In the genomic region with DNA sequence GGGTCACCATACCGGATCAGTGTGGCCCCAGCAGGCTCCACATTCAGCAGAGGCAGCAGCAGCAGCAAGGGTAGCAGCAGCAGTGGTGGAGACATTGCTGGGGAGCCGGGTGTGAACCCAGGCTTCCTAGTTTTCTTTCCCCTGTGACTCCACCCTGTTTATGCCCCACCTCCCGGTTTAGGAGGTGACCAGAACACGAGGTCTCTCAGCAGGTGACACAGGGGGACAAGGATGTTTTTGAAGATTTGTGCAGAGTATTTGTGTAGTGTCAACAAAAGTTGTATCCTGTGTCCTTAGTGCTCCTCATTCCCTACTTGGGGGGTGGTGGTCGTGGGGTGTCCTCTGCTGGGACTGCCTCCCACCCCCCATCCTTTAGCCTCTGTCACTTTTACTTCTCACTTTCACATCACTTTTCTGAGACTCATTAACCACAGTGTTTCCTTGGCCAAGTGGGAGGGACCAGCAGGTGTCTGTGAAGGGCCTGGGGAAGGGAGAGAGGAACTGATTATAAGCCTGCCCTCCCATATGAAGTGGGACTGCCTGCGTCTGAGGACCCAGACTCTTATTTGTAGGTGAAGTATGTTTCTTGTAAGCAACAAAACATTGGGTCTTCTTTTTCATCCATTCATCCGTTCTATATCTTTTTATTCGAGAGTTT, we compare ENCODE assay signal across 1 cellular context.
TF ChIP-seq lines count a peak whose summit lies in the region.

No MANE protein-coding gene starts in this region.

TF ChIP-seq in K562, 482 proteins besides CTCF, POLR2A, EP300 and RAD21:
- TF ChIP-seq, protein P1, sequence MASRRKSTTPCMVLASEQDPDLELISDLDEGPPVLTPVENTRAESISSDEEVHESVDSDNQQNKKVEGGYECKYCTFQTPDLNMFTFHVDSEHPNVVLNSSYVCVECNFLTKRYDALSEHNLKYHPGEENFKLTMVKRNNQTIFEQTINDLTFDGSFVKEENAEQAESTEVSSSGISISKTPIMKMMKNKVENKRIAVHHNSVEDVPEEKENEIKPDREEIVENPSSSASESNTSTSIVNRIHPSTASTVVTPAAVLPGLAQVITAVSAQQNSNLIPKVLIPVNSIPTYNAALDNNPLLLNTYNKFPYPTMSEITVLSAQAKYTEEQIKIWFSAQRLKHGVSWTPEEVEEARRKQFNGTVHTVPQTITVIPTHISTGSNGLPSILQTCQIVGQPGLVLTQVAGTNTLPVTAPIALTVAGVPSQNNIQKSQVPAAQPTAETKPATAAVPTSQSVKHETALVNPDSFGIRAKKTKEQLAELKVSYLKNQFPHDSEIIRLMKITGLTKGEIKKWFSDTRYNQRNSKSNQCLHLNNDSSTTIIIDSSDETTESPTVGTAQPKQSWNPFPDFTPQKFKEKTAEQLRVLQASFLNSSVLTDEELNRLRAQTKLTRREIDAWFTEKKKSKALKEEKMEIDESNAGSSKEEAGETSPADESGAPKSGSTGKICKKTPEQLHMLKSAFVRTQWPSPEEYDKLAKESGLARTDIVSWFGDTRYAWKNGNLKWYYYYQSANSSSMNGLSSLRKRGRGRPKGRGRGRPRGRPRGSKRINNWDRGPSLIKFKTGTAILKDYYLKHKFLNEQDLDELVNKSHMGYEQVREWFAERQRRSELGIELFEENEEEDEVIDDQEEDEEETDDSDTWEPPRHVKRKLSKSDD (conservative IDR thresholded peaks at IDR 0.05; ENCODE audit: low read length) = no peak
- TF ChIP-seq, protein P2, sequence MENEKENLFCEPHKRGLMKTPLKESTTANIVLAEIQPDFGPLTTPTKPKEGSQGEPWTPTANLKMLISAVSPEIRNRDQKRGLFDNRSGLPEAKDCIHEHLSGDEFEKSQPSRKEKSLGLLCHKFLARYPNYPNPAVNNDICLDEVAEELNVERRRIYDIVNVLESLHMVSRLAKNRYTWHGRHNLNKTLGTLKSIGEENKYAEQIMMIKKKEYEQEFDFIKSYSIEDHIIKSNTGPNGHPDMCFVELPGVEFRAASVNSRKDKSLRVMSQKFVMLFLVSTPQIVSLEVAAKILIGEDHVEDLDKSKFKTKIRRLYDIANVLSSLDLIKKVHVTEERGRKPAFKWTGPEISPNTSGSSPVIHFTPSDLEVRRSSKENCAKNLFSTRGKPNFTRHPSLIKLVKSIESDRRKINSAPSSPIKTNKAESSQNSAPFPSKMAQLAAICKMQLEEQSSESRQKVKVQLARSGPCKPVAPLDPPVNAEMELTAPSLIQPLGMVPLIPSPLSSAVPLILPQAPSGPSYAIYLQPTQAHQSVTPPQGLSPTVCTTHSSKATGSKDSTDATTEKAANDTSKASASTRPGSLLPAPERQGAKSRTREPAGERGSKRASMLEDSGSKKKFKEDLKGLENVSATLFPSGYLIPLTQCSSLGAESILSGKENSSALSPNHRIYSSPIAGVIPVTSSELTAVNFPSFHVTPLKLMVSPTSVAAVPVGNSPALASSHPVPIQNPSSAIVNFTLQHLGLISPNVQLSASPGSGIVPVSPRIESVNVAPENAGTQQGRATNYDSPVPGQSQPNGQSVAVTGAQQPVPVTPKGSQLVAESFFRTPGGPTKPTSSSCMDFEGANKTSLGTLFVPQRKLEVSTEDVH (IDR thresholded peaks at IDR 0.05; ENCODE audit: low read depth, partially characterized antibody) = no peak
- no peak for TF ChIP-seq ZNF699 (CRISPR knock-in tag; IDR thresholded peaks at IDR 0.05; ENCODE audit: insufficient replicate concordance)
- TF ChIP-seq ZNF311 (CRISPR knock-in tag; IDR thresholded peaks at IDR 0.05) = no peak
- TF ChIP-seq, protein P3, sequence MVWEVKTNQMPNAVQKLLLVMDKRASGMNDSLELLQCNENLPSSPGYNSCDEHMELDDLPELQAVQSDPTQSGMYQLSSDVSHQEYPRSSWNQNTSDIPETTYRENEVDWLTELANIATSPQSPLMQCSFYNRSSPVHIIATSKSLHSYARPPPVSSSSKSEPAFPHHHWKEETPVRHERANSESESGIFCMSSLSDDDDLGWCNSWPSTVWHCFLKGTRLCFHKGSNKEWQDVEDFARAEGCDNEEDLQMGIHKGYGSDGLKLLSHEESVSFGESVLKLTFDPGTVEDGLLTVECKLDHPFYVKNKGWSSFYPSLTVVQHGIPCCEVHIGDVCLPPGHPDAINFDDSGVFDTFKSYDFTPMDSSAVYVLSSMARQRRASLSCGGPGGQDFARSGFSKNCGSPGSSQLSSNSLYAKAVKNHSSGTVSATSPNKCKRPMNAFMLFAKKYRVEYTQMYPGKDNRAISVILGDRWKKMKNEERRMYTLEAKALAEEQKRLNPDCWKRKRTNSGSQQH (CRISPR knock-in tag; IDR thresholded peaks at IDR 0.05) = no peak
- TF ChIP-seq L3MBTL2 (IDR thresholded peaks at IDR 0.05) = peak; percentile 50; the same call in 1 of the 2 replicates
- TF ChIP-seq, protein P4, sequence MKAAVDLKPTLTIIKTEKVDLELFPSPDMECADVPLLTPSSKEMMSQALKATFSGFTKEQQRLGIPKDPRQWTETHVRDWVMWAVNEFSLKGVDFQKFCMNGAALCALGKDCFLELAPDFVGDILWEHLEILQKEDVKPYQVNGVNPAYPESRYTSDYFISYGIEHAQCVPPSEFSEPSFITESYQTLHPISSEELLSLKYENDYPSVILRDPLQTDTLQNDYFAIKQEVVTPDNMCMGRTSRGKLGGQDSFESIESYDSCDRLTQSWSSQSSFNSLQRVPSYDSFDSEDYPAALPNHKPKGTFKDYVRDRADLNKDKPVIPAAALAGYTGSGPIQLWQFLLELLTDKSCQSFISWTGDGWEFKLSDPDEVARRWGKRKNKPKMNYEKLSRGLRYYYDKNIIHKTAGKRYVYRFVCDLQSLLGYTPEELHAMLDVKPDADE (conservative IDR thresholded peaks at IDR 0.05; ENCODE audit: control insufficient read depth, low read depth, low read length) = no peak
- peak; percentile 76; the same call in 1 of the 2 replicates for TF ChIP-seq ZNF507 (tag; conservative IDR thresholded peaks at IDR 0.05)
TF ChIP-seq in K562: peak in this region for 2.
